1 cellular context compared by ENCODE assay signal in genomic region chr11:71146846-71147245, GRCh38.
TF ChIP-seq lines count a peak whose summit lies in the region.

No MANE protein-coding gene starts in this region.

TF ChIP-seq in WTC11, 78 proteins besides CTCF, POLR2A, EP300 and RAD21 (continued from another document):
- TF ChIP-seq HMGXB4 (CRISPR knock-in tag; IDR thresholded peaks at IDR 0.05) (no peak), RORB (CRISPR knock-in tag; IDR thresholded peaks at IDR 0.05) (no peak), ZSCAN18 (CRISPR knock-in tag; IDR thresholded peaks at IDR 0.05) (no peak), CDX4 (CRISPR knock-in tag; IDR thresholded peaks at IDR 0.05; ENCODE audit: borderline replicate concordance) (no peak), CREB1 (CRISPR knock-in tag; IDR thresholded peaks at IDR 0.05) (no peak), USF1 (CRISPR knock-in tag; IDR thresholded peaks at IDR 0.05) (no peak), ZNF512 (CRISPR knock-in tag; IDR thresholded peaks at IDR 0.05; ENCODE audit: borderline replicate concordance) (no peak), MLX (CRISPR knock-in tag; IDR thresholded peaks at IDR 0.05) (no peak), ZBTB21 (CRISPR knock-in tag; IDR thresholded peaks at IDR 0.05; ENCODE audit: borderline replicate concordance) (no peak), ETV6 (CRISPR knock-in tag; IDR thresholded peaks at IDR 0.05) (no peak)
